ENCODE assay signal across 24 cellular contexts in genomic region chr1:53331446-53332187, GRCh38. TPM values are rescaled to one million over a fixed set of nuclear protein-coding genes. Genes with fewer than 3 reads are reported as not detected.
A peak's percentile ranks its signal among the peaks of the same experiment; 100 is the strongest.
DNase-seq lines count a peak whose midpoint lies in the region; ATAC-seq and TF ChIP-seq lines count a peak whose summit lies in the region.
"Had no signal": no experiment of that assay in that cellular context is flagged by ENCODE, and none has a peak within 500 bp of the region (broad histone marks: within the 10 kb centered on the region; RNA-seq: fewer than 3 reads in every experiment).

No MANE protein-coding gene starts in this region.

- peak overlapping the region; percentile 55 for H3K27ac Mint-ChIP-seq in activated naive CD4-positive, alpha-beta T cell treated with anti-CD3 and anti-CD28 coated beads, Interleukin-2, amount 50 U/mL, for 24 hours
- H3K27ac Mint-ChIP-seq in activated B cell treated with CpG ODN at 0.5 μM for 24 hours (no peak overlapping the region), memory B cell (peak overlapping the region; percentile 23)
- H3K27ac Mint-ChIP-seq: CD8-positive, alpha-beta T cell; nephron; stimulated activated naive B cell treated with anti-CD40 and anti-IgM and Interleukin-4, amounts not matched to agents 10 μg/mL and 1 μg/mL and 100 μg/mL, for 72 hours had no signal

- H3K79me2 ChIP-seq in osteoblast (ENCODE audit: insufficient read depth, low read length) = no peaks in the 10 kb centered on the region

- H3K27ac ChIP-seq in testis (no peak overlapping the region), vagina (no peak overlapping the region), osteoblast (ENCODE audit: low read depth, low read length) (no peak overlapping the region)
- H3K27ac ChIP-seq: cardiac muscle cell, epithelial cell of prostate, heart left ventricle, SK-N-MC, VCaP had no signal

- peaks cover 10% of the 10 kb centered on the region for H3K4me1 ChIP-seq in testis
- H3K4me1 ChIP-seq in vagina = peaks cover 15% of the 10 kb centered on the region
- H3K4me1 ChIP-seq in osteoblast (ENCODE audit: insufficient read depth, low read length) = peaks cover 5% of the 10 kb centered on the region

- TF ChIP-seq POLR2A in testis (IDR thresholded peaks at IDR 0.05) (no peak), vagina (IDR thresholded peaks at IDR 0.05) (no peak)

- 85 to 87% methylated on average over 7 of the region's 7 CpGs for WGBS in testis, 2 donors

- no peak overlapping the region for H3K4me3 Mint-ChIP-seq in activated naive CD4-positive, alpha-beta T cell treated with anti-CD3 and anti-CD28 coated beads, Interleukin-2, amount 50 U/mL, for 24 hours
- no peak overlapping the region for H3K4me3 Mint-ChIP-seq in activated B cell treated with CpG ODN at 0.5 μM for 24 hours
- no peak overlapping the region for H3K4me3 Mint-ChIP-seq in memory B cell
- H3K4me3 Mint-ChIP-seq: CD8-positive, alpha-beta T cell; stimulated activated naive B cell treated with anti-CD40 and anti-IgM and Interleukin-4, amounts not matched to agents 10 μg/mL and 1 μg/mL and 100 μg/mL, for 72 hours had no signal

- intact Hi-C loops in activated B cell treated with CpG ODN at 0.5 μM for 24 hours (cut with micrococcal nuclease) (no loop called here), testis (cut with DNase I; ENCODE audit: low total_unique reads) (no loop called here), vagina (cut with DNase I) (no loop called here)

- no peak overlapping the region for H3K4me2 ChIP-seq in osteoblast (ENCODE audit: insufficient read depth, low read length)

- H3K9me3 ChIP-seq in testis (no peaks in the 10 kb centered on the region), vagina (no peaks in the 10 kb centered on the region), osteoblast (ENCODE audit: low read depth, low read length) (no peaks in the 10 kb centered on the region)
- H3K9me3 ChIP-seq: heart left ventricle, thyroid gland had no signal

- TF ChIP-seq CTCF in activated B cell treated with CpG ODN at 0.5 μM for 24 hours (IDR thresholded peaks at IDR 0.05) = no peak
- no peak for TF ChIP-seq CTCF in testis (IDR thresholded peaks at IDR 0.05)
- TF ChIP-seq CTCF in vagina (IDR thresholded peaks at IDR 0.05) = no peak
- TF ChIP-seq CTCF in osteoblast (IDR thresholded peaks at IDR 0.05; ENCODE audit: extremely low read depth, low read depth, low read length) = no peak

- no peaks in the 10 kb centered on the region for H4K20me1 ChIP-seq in osteoblast (ENCODE audit: insufficient read depth, low read length)

- H3K27me3 ChIP-seq in testis (no peaks in the 10 kb centered on the region), vagina (no peaks in the 10 kb centered on the region), osteoblast (ENCODE audit: insufficient read depth, low read length) (peaks cover 4% of the 10 kb centered on the region)
- H3K27me3 ChIP-seq: thyroid gland had no signal

- H3K36me3 Mint-ChIP-seq in activated naive CD4-positive, alpha-beta T cell treated with anti-CD3 and anti-CD28 coated beads, Interleukin-2, amount 50 U/mL, for 24 hours = no peaks in the 10 kb centered on the region
- H3K36me3 Mint-ChIP-seq in activated B cell treated with CpG ODN at 0.5 μM for 24 hours (ENCODE audit: low read depth) (peaks cover 6% of the 10 kb centered on the region), memory B cell (no peaks in the 10 kb centered on the region)

- DNase-seq in activated naive CD4-positive, alpha-beta T cell (lab: John Stamatoyannopoulos, UW) = no peak
- DNase-seq in activated B cell treated with CpG ODN at 0.5 μM for 24 hours (peak; percentile 4), memory B cell (ENCODE audit: low spot score in 2 of 2) (no peak), testis (peak; percentile 9), vagina (ENCODE audit: extremely low spot score in 2 of 2) (no peak), osteoblast (ENCODE audit: insufficient read length, low spot score, missing footprints) (no peak), ecto neural progenitor cell (ENCODE audit: low spot score) (no peak)
- DNase-seq: amniotic stem cell; dermis blood vessel endothelial cell; DMS79; NCI-H1417; NCI-H510A; stimulated activated CD4-positive, alpha-beta T cell treated with anti-CD3 and anti-CD28 coated beads, Interleukin-1b, Interleukin-23, amount 100 ng/mL, for 48 hours; stimulated activated naive B cell treated with anti-CD40 and anti-IgM and Interleukin-4, amounts not matched to agents 10 μg/mL and 1 μg/mL and 100 μg/mL, for 72 hours; T-helper 2 cell had no signal

- H3K9me3 Mint-ChIP-seq in activated naive CD4-positive, alpha-beta T cell treated with anti-CD3 and anti-CD28 coated beads, Interleukin-2, amount 50 U/mL, for 24 hours = no peaks in the 10 kb centered on the region
- H3K9me3 Mint-ChIP-seq in activated B cell treated with CpG ODN at 0.5 μM for 24 hours (no peaks in the 10 kb centered on the region), memory B cell (no peaks in the 10 kb centered on the region)
- H3K9me3 Mint-ChIP-seq: CD8-positive, alpha-beta T cell; nephron; stimulated activated naive B cell treated with anti-CD40 and anti-IgM and Interleukin-4, amounts not matched to agents 10 μg/mL and 1 μg/mL and 100 μg/mL, for 72 hours had no signal

- H2AFZ ChIP-seq in osteoblast (ENCODE audit: low read length) = no peak overlapping the region

- H3K36me3 ChIP-seq in testis (ENCODE audit: low read depth, missing control alignments) (no peaks in the 10 kb centered on the region), vagina (no peaks in the 10 kb centered on the region), osteoblast (ENCODE audit: insufficient read depth, low read length) (no peaks in the 10 kb centered on the region)
- H3K36me3 ChIP-seq: cardiac muscle cell, heart left ventricle, thyroid gland had no signal

- H3K27me3 Mint-ChIP-seq in activated naive CD4-positive, alpha-beta T cell treated with anti-CD3 and anti-CD28 coated beads, Interleukin-2, amount 50 U/mL, for 24 hours = no peaks in the 10 kb centered on the region
- no peaks in the 10 kb centered on the region for H3K27me3 Mint-ChIP-seq in activated B cell treated with CpG ODN at 0.5 μM for 24 hours
- H3K27me3 Mint-ChIP-seq in memory B cell = no peaks in the 10 kb centered on the region
- H3K27me3 Mint-ChIP-seq: stimulated activated naive B cell treated with anti-CD40 and anti-IgM and Interleukin-4, amounts not matched to agents 10 μg/mL and 1 μg/mL and 100 μg/mL, for 72 hours had no signal

- peaks cover 8% of the 10 kb centered on the region for H3K4me1 Mint-ChIP-seq in activated naive CD4-positive, alpha-beta T cell treated with anti-CD3 and anti-CD28 coated beads, Interleukin-2, amount 50 U/mL, for 24 hours
- H3K4me1 Mint-ChIP-seq in activated B cell treated with CpG ODN at 0.5 μM for 24 hours (peaks cover 16% of the 10 kb centered on the region), memory B cell (peaks cover 21% of the 10 kb centered on the region)

- ATAC-seq in activated B cell treated with CpG ODN at 0.5 μM for 24 hours (ENCODE audit: low read depth) (no peak), memory B cell (ENCODE audit: low read depth) (no peak)
- ATAC-seq: CD8-positive, alpha-beta T cell; heart left ventricle; stimulated activated naive B cell treated with anti-CD40 and anti-IgM and Interleukin-4, amounts not matched to agents 10 μg/mL and 1 μg/mL and 100 μg/mL, for 72 hours had no signal

- POLR2A ChIA-PET in activated B cell treated with CpG ODN at 0.5 μM for 24 hours (lab: Charles Lee) = no interaction called here

- no peak overlapping the region for H3K4me3 ChIP-seq in testis
- H3K4me3 ChIP-seq in vagina = no peak overlapping the region
- no peak overlapping the region for H3K4me3 ChIP-seq in osteoblast (ENCODE audit: insufficient read depth, low read length)
- H3K4me3 ChIP-seq: cardiac muscle cell, heart left ventricle, SK-N-MC, thyroid gland had no signal

- CTCF ChIA-PET in activated B cell treated with CpG ODN at 0.5 μM for 24 hours (lab: Charles Lee) = no interaction called here

RNA-seq across cellular contexts. Expression of gene LRP8, which starts 3.7 kb away (rescaled TPM):
- total RNA-seq in activated B cell treated with CpG ODN at 0.5 μM for 24 hours (25.1 and 40.6 TPM in 2 replicates), testis (100 to 1,000 TPM; 223 to 253 TPM), vagina (21.1 TPM), osteoblast (8.3 and 11.2 TPM in 2 replicates)
- polyA plus RNA-seq in testis (ENCODE audit: insufficient read depth, low read depth, low replicate concordance) = 64.3 TPM

Comparison
In these comparisons a context has a peak if more than half of its experiments do, and no peak if none do; other contexts are left out.
1. DNase-seq: peak in activated B cell treated with CpG ODN at 0.5 μM for 24 hours (single experiment) and testis (single experiment); none in activated naive CD4-positive, alpha-beta T cell (0 of 4), memory B cell (0 of 2), vagina (0 of 2), osteoblast (single experiment) and ecto neural progenitor cell (single experiment).